ENCODE assay signal across 8 cellular contexts in genomic region chr16:2429037-2429770, GRCh38. TPM values are rescaled to one million over a fixed set of nuclear protein-coding genes. Genes with fewer than 3 reads are reported as not detected.
A peak's percentile ranks its signal among the peaks of the same experiment; 100 is the strongest.
DNase-seq lines count a peak whose midpoint lies in the region; ATAC-seq and TF ChIP-seq lines count a peak whose summit lies in the region.

TSS of gene CCNF (plus strand) at chr16:2429447. CDS start at chr16:2429482, 35 bp downstream.

- H3K4me3 ChIP-seq in left lung = peak within 1 kb of the TSS; percentile 91 to 95

- ATAC-seq in GM19328 (IDR thresholded peaks at IDR 0.05; ENCODE audit: unreplicated experiment) = peak; percentile 73
- peak; percentile 57 for ATAC-seq in HG03469 (IDR thresholded peaks at IDR 0.05; ENCODE audit: unreplicated experiment)
- peak; percentile 98 for ATAC-seq in left lung

- intact Hi-C loops in dendritic cell treated with granulocyte-macrophage colony-stimulating factor and Interleukin-4, amounts not matched to agents 40 ng/mL and 50 ng/mL, for 4 days (cut with micrococcal nuclease) = no loop called here
- intact Hi-C loops in left lung (cut with DNase I) = no loop called here

- H3K4me1 ChIP-seq in left lung = peaks cover 0 to 24% of the 10 kb centered on the region in 2 donors

- peak within 1 kb of the TSS; percentile 64 to 70 for H3K27ac ChIP-seq in left lung

- H3K36me3 ChIP-seq in left lung = peaks cover 0 to 21% of the 10 kb centered on the region in 2 donors

- H3K36me3 Mint-ChIP-seq in dendritic cell treated with granulocyte-macrophage colony-stimulating factor and Interleukin-4, amounts not matched to agents 40 ng/mL and 50 ng/mL, for 4 days (ENCODE audit: low read depth) = peaks cover 15% of the 10 kb centered on the region

- H3K9me3 Mint-ChIP-seq in dendritic cell treated with granulocyte-macrophage colony-stimulating factor and Interleukin-4, amounts not matched to agents 40 ng/mL and 50 ng/mL, for 4 days = no peaks in the 10 kb centered on the region

- peak within 1 kb of the TSS; percentile 60 for H3K27ac Mint-ChIP-seq in dendritic cell treated with granulocyte-macrophage colony-stimulating factor and Interleukin-4, amounts not matched to agents 40 ng/mL and 50 ng/mL, for 4 days

- peaks cover 21% of the 10 kb centered on the region for H3K27me3 Mint-ChIP-seq in dendritic cell treated with granulocyte-macrophage colony-stimulating factor and Interleukin-4, amounts not matched to agents 40 ng/mL and 50 ng/mL, for 4 days

- H3K27me3 ChIP-seq in left lung = no peaks in the 10 kb centered on the region

- peak in 1 of 2 donors; percentile 18 for TF ChIP-seq CTCF in left lung (IDR thresholded peaks at IDR 0.05)

- DNase-seq in C1 segment of cervical spinal cord (lab: John Stamatoyannopoulos, UW) = peak; percentile 78 to 98 (median 94)
- DNase-seq in NCI-H526 treated with DMSO at 0.1 percent for 48 hours (lab: John Stamatoyannopoulos, UW) = peak; percentile 79
- DNase-seq in activated CD4-positive, alpha-beta T cell treated with anti-CD3 and anti-CD28 coated beads, Interleukin-2, amount 50 U/mL, for 24 hours (ENCODE audit: low read depth in 1 of 2, low spot score in 1 of 2) = peak; percentile 95 to 96
- peak; percentile 97 to 98 for DNase-seq in left lung
- peak; percentile 97 for DNase-seq in stimulated activated CD4-positive, alpha-beta T cell treated with anti-CD3 and anti-CD28 coated beads, Interleukin-2, amount 100 ng/mL, for 4 hours (ENCODE audit: low read depth)

- H3K9me3 ChIP-seq in left lung = no peaks in the 10 kb centered on the region

- peaks cover 23% of the 10 kb centered on the region for H3K4me1 Mint-ChIP-seq in dendritic cell treated with granulocyte-macrophage colony-stimulating factor and Interleukin-4, amounts not matched to agents 40 ng/mL and 50 ng/mL, for 4 days (ENCODE audit: low read depth)

- H3K4me3 Mint-ChIP-seq in dendritic cell treated with granulocyte-macrophage colony-stimulating factor and Interleukin-4, amounts not matched to agents 40 ng/mL and 50 ng/mL, for 4 days = peak within 1 kb of the TSS; percentile 79

RNA-seq across cellular contexts. Expression of gene CCNF, which starts in this region (rescaled TPM):
- total RNA-seq in left lung = 1 to 10 TPM; 4.7 to 8.0 TPM

Comparison
In these comparisons a context has a peak if more than half of its experiments do, and no peak if none do; other contexts are left out.
1. Peak in every context shown above with its lines: DNase-seq, ATAC-seq, H3K4me3 ChIP-seq and H3K27ac ChIP-seq.